ENCODE assay signal across 8 cellular contexts in the genomic region with DNA sequence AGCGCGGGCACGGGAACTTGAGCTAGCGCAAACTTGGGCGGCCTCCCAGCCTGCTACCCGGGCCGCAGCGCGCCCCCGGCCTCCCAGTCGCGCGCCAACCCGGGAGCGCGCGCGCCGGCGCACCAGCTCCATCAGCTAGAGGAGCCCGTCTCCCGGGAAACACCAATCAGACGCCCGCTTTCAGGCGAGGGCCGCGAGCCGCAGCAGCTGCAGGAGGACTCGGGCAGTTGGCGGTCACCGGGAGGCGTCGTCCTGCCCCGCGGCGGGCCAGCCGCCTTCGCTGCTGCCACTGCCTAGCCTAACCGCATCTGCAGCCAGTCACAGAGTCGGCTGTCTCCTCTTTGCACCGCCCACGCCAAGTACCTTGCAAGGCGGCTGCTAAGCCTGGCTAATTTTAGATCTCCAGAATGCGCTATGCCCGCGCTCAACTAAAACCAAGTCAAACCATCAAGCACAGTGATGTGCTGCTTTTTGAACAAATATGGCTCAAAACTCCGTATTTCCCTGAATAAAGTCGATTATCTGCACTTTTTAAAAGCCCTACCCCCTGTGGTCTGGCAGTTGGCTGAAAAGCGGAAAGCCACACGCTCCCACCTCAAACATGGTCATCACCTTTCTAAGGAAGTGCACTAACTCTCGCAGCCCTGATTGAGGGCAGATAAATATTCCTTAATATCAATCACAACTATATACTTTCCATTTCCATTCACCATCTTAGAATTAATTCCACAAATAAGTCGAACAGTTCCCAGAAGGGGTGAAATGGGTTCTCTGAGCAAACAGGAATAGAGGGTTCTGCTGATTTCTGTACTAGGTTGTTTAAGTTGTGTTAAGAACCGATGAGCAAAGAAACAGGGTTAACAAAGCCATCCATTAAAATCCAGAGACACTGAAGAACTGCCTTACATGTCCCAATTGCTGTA.
DNase-seq lines count a peak whose midpoint lies in the region; ATAC-seq, FAIRE-seq and TF ChIP-seq lines count a peak whose summit lies in the region.

No MANE protein-coding gene starts in this region.

- peak; percentile 58 to 69 for ATAC-seq in activated T-cell treated with anti-CD3 and anti-CD28 coated beads, Interleukin-2, amount 50 U/mL, for 4 hours
- peak; percentile 68 for ATAC-seq in GM21717 (IDR thresholded peaks at IDR 0.05; ENCODE audit: unreplicated experiment)
- ATAC-seq in stimulated activated naive CD8-positive, alpha-beta T cell treated with anti-CD3 and anti-CD28 coated beads, Interleukin-15, amount 100 ng/mL, for 72 hours = peak; percentile 84

- POLR2A ChIA-PET in OCI-LY7 (lab: Charles Lee) = interaction anchor here (0.6 to 4.2 kb wide), 19 partner anchors 8 to 1277 kb away, joined by 3 to 88 read pairs (median 5); partner anchors contain the start of gene MEF2C

- no peaks in the 10 kb centered on the region for H3K36me3 Mint-ChIP-seq in activated T-cell treated with anti-CD3 and anti-CD28 coated beads, Interleukin-2, amount 50 U/mL, for 4 hours (ENCODE audit: insufficient read depth)

- no peak overlapping the region for H3K27ac ChIP-seq in OCI-LY7 (ENCODE audit: low read depth, low read length, poor library complexity, severe bottlenecking)

- no peak for TF ChIP-seq CTCF in OCI-LY7 (conservative IDR thresholded peaks at IDR 0.05; ENCODE audit: low read length)
- TF ChIP-seq CTCF in bronchial epithelial cell (IDR thresholded peaks at IDR 0.05; ENCODE audit: insufficient read depth, low read length, severe bottlenecking) = no peak

- peaks cover 31% of the 10 kb centered on the region for H3K27me3 ChIP-seq in bronchial epithelial cell (ENCODE audit: control insufficient read depth, insufficient read depth, low read length)

- H3K4me1 Mint-ChIP-seq in activated T-cell treated with anti-CD3 and anti-CD28 coated beads, Interleukin-2, amount 50 U/mL, for 4 hours (ENCODE audit: low read depth) = peaks cover 19% of the 10 kb centered on the region
- peaks cover 28% of the 10 kb centered on the region for H3K4me1 Mint-ChIP-seq in stimulated activated naive CD8-positive, alpha-beta T cell treated with anti-CD3 and anti-CD28 coated beads, Interleukin-15, amount 100 ng/mL, for 72 hours

- H3K4me3 ChIP-seq in OCI-LY7 (ENCODE audit: low read depth, low read length, poor library complexity, severe bottlenecking) = peak overlapping the region; percentile 68
- peak overlapping the region; percentile 14 for H3K4me3 ChIP-seq in bronchial epithelial cell (ENCODE audit: low read depth, low read length)

- peaks cover 30% of the 10 kb centered on the region for H3K4me1 ChIP-seq in OCI-LY7 (ENCODE audit: insufficient read depth, low read length, poor library complexity, severe bottlenecking)

- peaks cover 72% of the 10 kb centered on the region for H3K27me3 Mint-ChIP-seq in activated T-cell treated with anti-CD3 and anti-CD28 coated beads, Interleukin-2, amount 50 U/mL, for 4 hours (ENCODE audit: low read depth)
- H3K27me3 Mint-ChIP-seq in stimulated activated naive CD8-positive, alpha-beta T cell treated with anti-CD3 and anti-CD28 coated beads, Interleukin-15, amount 100 ng/mL, for 72 hours = peaks cover 62% of the 10 kb centered on the region

- peak overlapping the region; percentile 79 for H2AFZ ChIP-seq in OCI-LY7 (ENCODE audit: low read length)

- no peak for FAIRE-seq in bronchial epithelial cell (lab: Jason Lieb, UNC)

- H3K9me3 Mint-ChIP-seq in activated T-cell treated with anti-CD3 and anti-CD28 coated beads, Interleukin-2, amount 50 U/mL, for 4 hours = no peaks in the 10 kb centered on the region
- H3K9me3 Mint-ChIP-seq in stimulated activated naive CD8-positive, alpha-beta T cell treated with anti-CD3 and anti-CD28 coated beads, Interleukin-15, amount 100 ng/mL, for 72 hours = no peaks in the 10 kb centered on the region

- H3K36me3 ChIP-seq in OCI-LY7 (ENCODE audit: insufficient read depth, low read length) (no peaks in the 10 kb centered on the region), bronchial epithelial cell (ENCODE audit: control insufficient read depth, insufficient read depth, low read length) (no peaks in the 10 kb centered on the region)

- H3K27ac Mint-ChIP-seq in stimulated activated naive CD8-positive, alpha-beta T cell treated with anti-CD3 and anti-CD28 coated beads, Interleukin-15, amount 100 ng/mL, for 72 hours = no peak overlapping the region

- no peak for DNase-seq in activated T-cell treated with anti-CD3 and anti-CD28 coated beads, Interleukin-2, amount 50 U/mL, for 4 hours
- DNase-seq in activated T-cell treated with anti-CD3 and anti-CD28 coated beads for 4 hours (no peak), HUDEP-2 (lab: John Stamatoyannopoulos, UW; ENCODE audit: unreplicated experiment in 76 of 76) (peak in 41 of 76 experiments; percentile 5 to 57 (median 21)), OCI-LY7 (ENCODE audit: low spot score) (peak; percentile 83), bronchial epithelial cell (ENCODE audit: low read depth) (peak; percentile 28), iris pigment epithelial cell (ENCODE audit: low read depth) (peak; percentile 60)
- peak; percentile 53 to 54 for DNase-seq in stimulated activated naive CD8-positive, alpha-beta T cell treated with anti-CD3 and anti-CD28 coated beads, Interleukin-15, amount 100 ng/mL, for 72 hours

- no peaks in the 10 kb centered on the region for H3K9me3 ChIP-seq in OCI-LY7 (ENCODE audit: low read length)

- peak overlapping the region; percentile 81 for H3K4me2 ChIP-seq in OCI-LY7 (ENCODE audit: low read length)

- BruUV-seq in OCI-LY7 (replicated peaks; lab: Mats Ljungman, UMichigan) = no TSS peak

- intact Hi-C loops in OCI-LY7 (cut with micrococcal nuclease; ENCODE audit: unreplicated experiment) = loop anchor here (1.0 to 5.0 kb wide), 3 partner anchors 13 to 1866 kb away; partner anchors contain the start of genes CETN3 and LYSMD3

- H3K4me3 Mint-ChIP-seq in activated T-cell treated with anti-CD3 and anti-CD28 coated beads, Interleukin-2, amount 50 U/mL, for 4 hours = peak overlapping the region; percentile 33
- H3K4me3 Mint-ChIP-seq in stimulated activated naive CD8-positive, alpha-beta T cell treated with anti-CD3 and anti-CD28 coated beads, Interleukin-15, amount 100 ng/mL, for 72 hours = peak overlapping the region; percentile 74 to 89

- peaks cover 4% of the 10 kb centered on the region; the same call in 1 of the 2 replicates for H4K20me1 ChIP-seq in OCI-LY7 (ENCODE audit: insufficient read depth, low read length)

- CTCF ChIA-PET in OCI-LY7 (lab: Charles Lee; ENCODE audit: unreplicated experiment) = interaction anchor here (2.1 kb wide), 1 partner anchor 14 kb away, joined by 16 read pairs; no protein-coding TSS in a partner anchor

- no peaks in the 10 kb centered on the region for H3K9me2 ChIP-seq in OCI-LY7 (ENCODE audit: insufficient read depth, low read length)

- H3K79me2 ChIP-seq in OCI-LY7 (ENCODE audit: insufficient read depth, low read depth, low read length) = no peaks in the 10 kb centered on the region

Comparison
In these comparisons a context has a peak if more than half of its experiments do, and no peak if none do; other contexts are left out.
1. DNase-seq: peak in HUDEP-2 (41 of 76), OCI-LY7 (single experiment), bronchial epithelial cell (single experiment), iris pigment epithelial cell (single experiment) and stimulated activated naive CD8-positive, alpha-beta T cell treated with anti-CD3 and anti-CD28 coated beads, Interleukin-15, amount 100 ng/mL, for 72 hours (2 of 2); none in activated T-cell treated with anti-CD3 and anti-CD28 coated beads, Interleukin-2, amount 50 U/mL, for 4 hours (single experiment) and activated T-cell treated with anti-CD3 and anti-CD28 coated beads for 4 hours (single experiment).
2. Peak in every context shown above with its lines, with median percentiles within 50 percentile points of each other: ATAC-seq.